In genomic region chr12:48813464-48814312, GRCh38 we compare ENCODE assay signal across 8 cellular contexts. TPM values are rescaled to one million over a fixed set of nuclear protein-coding genes. Genes with fewer than 3 reads are reported as not detected.
DNase-seq lines count a peak whose midpoint lies in the region; ATAC-seq, FAIRE-seq and TF ChIP-seq lines count a peak whose summit lies in the region.

No MANE protein-coding gene starts in this region.

- 0 out of 4 replicates have a peak, but pooled peaks of 1 of the 3 experiments have one; percentile 15 for TF ChIP-seq CTCF in H1 (IDR thresholded peaks at IDR 0.05; ENCODE audit: control extremely low read depth in 1 of 3, insufficient read depth in 1 of 3, low read depth in 1 of 3, low read length in 3 of 3)
- TF ChIP-seq CTCF in nephron progenitor cell (IDR thresholded peaks at IDR 0.05): no peak

- H2BK12ac ChIP-seq in H1 (ENCODE audit: low read depth, low read length): no peak overlapping the region

- H3K9ac ChIP-seq in BLaER1 treated with 17β-estradiol and CSF1 and Interleukin-3, amounts not matched to agents 10 nM and 100 nM: peak overlapping the region; percentile 80 to 90 (median 87)
- no peak overlapping the region; a peak in 1 of 7 replicates for H3K9ac ChIP-seq in H1 (replicated peaks in 1 of 4; ENCODE audit: extremely low read depth in 1 of 4, low read depth in 3 of 4, low read length in 3 of 4)

- H3K27me3 Mint-ChIP-seq in nephron progenitor cell (ENCODE audit: low read depth, poor library complexity): peaks cover 23% of the 10 kb centered on the region

- H4K91ac ChIP-seq in H1 (replicated peaks; ENCODE audit: insufficient read length, low read length): no peak overlapping the region

- CTCF ChIA-PET in H1 (lab: Charles Lee; ENCODE audit: partially characterized antibody): interaction anchor here (0.7 to 12.1 kb wide), 21 partner anchors 9 to 164 kb away, joined by 3 to 121 read pairs (median 8); partner anchors contain the start of genes ADCY6, DDX23 and WNT1

- no peaks in the 10 kb centered on the region for H3K9me3 Mint-ChIP-seq in nephron progenitor cell

- peak in 1 of 2 experiments; percentile 76; a peak in 1 of 3 replicates for TF ChIP-seq EP300 in H1 (IDR thresholded peaks at IDR 0.05; ENCODE audit: borderline replicate concordance in 1 of 2, low read depth in 2 of 2, low read length in 2 of 2)

- no peaks in the 10 kb centered on the region for H3K36me3 Mint-ChIP-seq in nephron progenitor cell (ENCODE audit: low read depth)

- peaks cover 85% of the 10 kb centered on the region for H3K4me1 Mint-ChIP-seq in nephron progenitor cell

- no peak overlapping the region for H2BK120ac ChIP-seq in H1 (replicated peaks; ENCODE audit: low read depth, low read length)

- H2AFZ ChIP-seq in H1 (ENCODE audit: low read length): peak overlapping the region; percentile 31

- no peaks in the 10 kb centered on the region for H3K9me3 ChIP-seq in BLaER1 treated with 17β-estradiol and CSF1 and Interleukin-3, amounts not matched to agents 10 nM and 100 nM (replicated peaks in 1 of 11)
- no peaks in the 10 kb centered on the region for H3K9me3 ChIP-seq in MG63
- no peaks in the 10 kb centered on the region for H3K9me3 ChIP-seq in H1 (ENCODE audit: insufficient read depth in 2 of 2, low read depth in 1 of 2, low read length in 1 of 2)

- peaks cover 28% of the 10 kb centered on the region; the same call in 1 of the 2 replicates for H3K23me2 ChIP-seq in H1 (ENCODE audit: low read depth, low read length)

- no peak overlapping the region for H4K5ac ChIP-seq in H1 (ENCODE audit: insufficient read length, low read depth, low read length)

- ATAC-seq in HG03196 (IDR thresholded peaks at IDR 0.05; ENCODE audit: unreplicated experiment): no peak
- no peak for ATAC-seq in GM21576 (IDR thresholded peaks at IDR 0.05; ENCODE audit: unreplicated experiment)

- FAIRE-seq in H1 (lab: Jason Lieb, UNC): no peak

- no peak overlapping the region for H4K8ac ChIP-seq in H1 (ENCODE audit: extremely low read depth, insufficient read depth, low read length)

- H3K27ac Mint-ChIP-seq in nephron progenitor cell: peak overlapping the region; percentile 75

- H3K27me3 ChIP-seq in BLaER1 treated with 17β-estradiol and CSF1 and Interleukin-3, amounts not matched to agents 10 nM and 100 nM: no peaks in the 10 kb centered on the region
- H3K27me3 ChIP-seq in MG63 (no peaks in the 10 kb centered on the region), H1 (replicated peaks in 1 of 4; ENCODE audit: control insufficient read depth in 3 of 4, extremely low read depth in 1 of 4, insufficient read depth in 3 of 4, low read length in 3 of 4) (peaks cover 17 to 44% (median 36%) of the 10 kb centered on the region in 4 experiments)

- H3K4me2 ChIP-seq in BLaER1 treated with 17β-estradiol and CSF1 and Interleukin-3, amounts not matched to agents 10 nM and 100 nM: peak overlapping the region; percentile 93 to 100 (median 99)
- H3K4me2 ChIP-seq in H1 (ENCODE audit: insufficient read depth in 1 of 2, low read depth in 2 of 2, low read length in 2 of 2): peak overlapping the region; percentile 86 to 96

- H3K79me1 ChIP-seq in H1 (ENCODE audit: low read depth, low read length): no peaks in the 10 kb centered on the region

- no peak overlapping the region for H3K56ac ChIP-seq in H1 (replicated peaks; ENCODE audit: insufficient read length, low read depth, low read length)

- H2BK20ac ChIP-seq in H1 (ENCODE audit: low read length): no peak overlapping the region

- WGBS in H1 (ENCODE audit: extremely low coverage in 1 of 2, insufficient coverage in 1 of 2, insufficient read length in 1 of 2, insufficient replicate concordance in 2 of 2, low coverage in 1 of 2, low lambda C conversion rate in 2 of 2, missing lambda C conversion rate in 1 of 2), 2 experiments: 1% methylated on average over 17 of the region's 21 CpGs; no CpG with 5 or more reads in 1 of the 2 experiments

- peak overlapping the region; percentile 76 to 90 (median 84) for H3K27ac ChIP-seq in BLaER1 treated with 17β-estradiol and CSF1 and Interleukin-3, amounts not matched to agents 10 nM and 100 nM
- H3K27ac ChIP-seq in H1 (ENCODE audit: low read depth, low read length): no peak overlapping the region

- peak overlapping the region; percentile 89 for H3K4me3 Mint-ChIP-seq in nephron progenitor cell

- TF ChIP-seq RAD21 in H1 (IDR thresholded peaks at IDR 0.05 in 1 of 2, conservative IDR thresholded peaks at IDR 0.05 in 1 of 2; ENCODE audit: low read depth in 2 of 2, low read length in 2 of 2): no peak

- H3K79me2 ChIP-seq in H1 (ENCODE audit: control insufficient read depth in 1 of 2, insufficient read depth in 2 of 2, low read length in 2 of 2): no peaks in the 10 kb centered on the region

- no peak overlapping the region for H2AK5ac ChIP-seq in H1 (ENCODE audit: low read depth, low read length)

- peaks cover 0 to 11% (median 0%) of the 10 kb centered on the region in 11 experiments; a peak in 2 of 22 replicates for H4K20me1 ChIP-seq in BLaER1 treated with 17β-estradiol and CSF1 and Interleukin-3, amounts not matched to agents 10 nM and 100 nM
- H4K20me1 ChIP-seq in H1 (replicated peaks in 1 of 2; ENCODE audit: control insufficient read depth in 1 of 2, insufficient read depth in 2 of 2, low read length in 2 of 2): peaks cover 0 to 3% of the 10 kb centered on the region in 2 experiments

- TF ChIP-seq POLR2A in H1 (IDR thresholded peaks at IDR 0.05; ENCODE audit: control extremely low read depth in 1 of 2, low read depth in 2 of 2, low read length in 2 of 2): no peak

- no peaks in the 10 kb centered on the region for H3K36me3 ChIP-seq in BLaER1 treated with 17β-estradiol and CSF1 and Interleukin-3, amounts not matched to agents 10 nM and 100 nM
- H3K36me3 ChIP-seq in MG63 (no peaks in the 10 kb centered on the region), H1 (ENCODE audit: control insufficient read depth in 2 of 4, insufficient read depth in 4 of 4, low read length in 3 of 4) (no peaks in the 10 kb centered on the region)

- DNase-seq in MG63 (no peak), H1 (ENCODE audit: low read depth in 1 of 2, low spot score in 2 of 2) (peak in 1 of 2 experiments; percentile 82), nephron progenitor cell (peak; percentile 39), NCI-H187 (lab: John Stamatoyannopoulos, UW) (no peak), anterior cingulate cortex (lab: John Stamatoyannopoulos, UW) (no peak)

- H2BK5ac ChIP-seq in H1 (ENCODE audit: low read depth, low read length): 0 out of 2 replicates have a peak overlapping the region, but pooled peaks have one; percentile 16

- H3K14ac ChIP-seq in H1 (ENCODE audit: insufficient read length): no peak overlapping the region

- H3K4me3 ChIP-seq in BLaER1 treated with 17β-estradiol and CSF1 and Interleukin-3, amounts not matched to agents 10 nM and 100 nM: peak overlapping the region; percentile 71 to 91 (median 80)
- H3K4me3 ChIP-seq in MG63 (peak overlapping the region; percentile 66), H1 (ENCODE audit: extremely low read depth in 1 of 4, insufficient read depth in 2 of 4, low read depth in 3 of 4, low read length in 4 of 4) (peak overlapping the region; percentile 59 to 94 (median 88))

- H3K4ac ChIP-seq in H1 (replicated peaks; ENCODE audit: insufficient read length, low read depth, low read length): no peak overlapping the region

- POLR2A ChIA-PET in H1 (lab: Charles Lee; ENCODE audit: partially characterized antibody): interaction anchor here (0.6 to 5.5 kb wide), 6 partner anchors 17 to 77 kb away, joined by 3 to 23 read pairs (median 4); partner anchors contain the start of genes ADCY6 and DDX23

- H3K18ac ChIP-seq in H1 (ENCODE audit: extremely low read depth, low read length): peak overlapping the region; percentile 60; the same call in 1 of the 2 replicates

- H3K23ac ChIP-seq in H1 (ENCODE audit: insufficient read length): no peak overlapping the region

- H2BK15ac ChIP-seq in H1 (ENCODE audit: low read length): no peak overlapping the region

- peaks cover 33 to 46% (median 40%) of the 10 kb centered on the region in 10 experiments for H3K4me1 ChIP-seq in BLaER1 treated with 17β-estradiol and CSF1 and Interleukin-3, amounts not matched to agents 10 nM and 100 nM
- H3K4me1 ChIP-seq in H1 (replicated peaks in 1 of 4; ENCODE audit: control insufficient read depth in 3 of 4, insufficient read depth in 4 of 4, low read length in 3 of 4): peaks cover 0 to 21% (median 14%) of the 10 kb centered on the region in 4 experiments; a peak in 6 of 7 replicates

RNA-seq across cellular contexts. Expression of gene CACNB3, which starts 4.6 kb away (rescaled TPM):
- 13.9 and 19.0 TPM in 2 replicates for total RNA-seq in MG63 (2014; rRNA removed; shearing (Covaris generic); ENCODE audit: low replicate concordance)
- total RNA-seq in H1 (2021; fragmentation: NEBNext Ultra II Directional; extraction: Animal tissue kit (Norgen Biotek cat#: 25700)): 12.5 and 16.9 TPM in 2 replicates
- polyA plus RNA-seq in H1 (2011; rRNA removed): 16.0 and 18.4 TPM in 2 replicates
- 13.3 TPM for polyA plus RNA-seq in H1 (2011; cell fraction: cytosol; rRNA removed)
- polyA plus RNA-seq in H1 (2011; cell fraction: nucleus; rRNA removed): 37.4 TPM
- polyA plus RNA-seq in H1 (2012, experiment 1 of 2): 25.2 to 35.8 TPM (median 28.9 TPM) in 4 replicates
- 18.3 TPM for polyA plus RNA-seq in H1 (2012, experiment 2 of 2)
- 4.6 TPM for polyA plus RNA-seq in H1 (2013, experiment 1 of 2)
- polyA plus RNA-seq in H1 (2013, experiment 2 of 2): 4.8 TPM
- 14.3 TPM in 2 replicates for polyA minus RNA-seq in H1 (2011; rRNA and poly(A)+ RNA removed)
- 14.3 TPM for polyA minus RNA-seq in H1 (2011; cell fraction: cytosol; rRNA and poly(A)+ RNA removed)
- polyA minus RNA-seq in H1 (2011; cell fraction: nucleus; rRNA and poly(A)+ RNA removed): 15.2 TPM

RNA-seq across cellular contexts. Expression of gene ADCY6, which starts 24.8 kb away (rescaled TPM):
- 30.4 and 40.0 TPM in 2 replicates for total RNA-seq in MG63 (2014; rRNA removed; shearing (Covaris generic); ENCODE audit: low replicate concordance)
- 11.7 and 15.6 TPM in 2 replicates for total RNA-seq in H1 (2021; fragmentation: NEBNext Ultra II Directional; extraction: Animal tissue kit (Norgen Biotek cat#: 25700))
- 17.5 and 19.7 TPM in 2 replicates for polyA plus RNA-seq in H1 (2011; rRNA removed)
- 18.4 TPM for polyA plus RNA-seq in H1 (2011; cell fraction: cytosol; rRNA removed)
- 67.7 TPM for polyA plus RNA-seq in H1 (2011; cell fraction: nucleus; rRNA removed)
- 22.5 to 29.5 TPM (median 23.8 TPM) in 4 replicates for polyA plus RNA-seq in H1 (2012, experiment 1 of 2)
- polyA plus RNA-seq in H1 (2012, experiment 2 of 2): 11.3 TPM
- 7.3 TPM for polyA plus RNA-seq in H1 (2013, experiment 1 of 2)
- 6.8 TPM for polyA plus RNA-seq in H1 (2013, experiment 2 of 2)
- 26.3 and 30.4 TPM in 2 replicates for polyA minus RNA-seq in H1 (2011; rRNA and poly(A)+ RNA removed)
- 20.8 TPM for polyA minus RNA-seq in H1 (2011; cell fraction: cytosol; rRNA and poly(A)+ RNA removed)
- polyA minus RNA-seq in H1 (2011; cell fraction: nucleus; rRNA and poly(A)+ RNA removed): 24.3 TPM

RNA-seq across cellular contexts. Expression of gene DDX23, which starts 38.3 kb away (rescaled TPM):
- 76.0 and 85.0 TPM in 2 replicates for total RNA-seq in MG63 (2014; rRNA removed; shearing (Covaris generic); ENCODE audit: low replicate concordance)
- total RNA-seq in H1 (2021; fragmentation: NEBNext Ultra II Directional; extraction: Animal tissue kit (Norgen Biotek cat#: 25700)): 98.1 and 107 TPM in 2 replicates
- polyA plus RNA-seq in H1 (2011; rRNA removed): 43.4 and 43.5 TPM in 2 replicates
- polyA plus RNA-seq in H1 (2011; cell fraction: cytosol; rRNA removed): 68.7 TPM
- polyA plus RNA-seq in H1 (2011; cell fraction: nucleus; rRNA removed): 122 TPM
- polyA plus RNA-seq in H1 (2012, experiment 1 of 2): 98.3 to 156 TPM (median 103 TPM) in 4 replicates
- 30.8 TPM for polyA plus RNA-seq in H1 (2012, experiment 2 of 2)
- 67.8 TPM for polyA plus RNA-seq in H1 (2013, experiment 1 of 2)
- polyA plus RNA-seq in H1 (2013, experiment 2 of 2): 65.2 TPM
- 57.7 and 58.0 TPM in 2 replicates for polyA minus RNA-seq in H1 (2011; rRNA and poly(A)+ RNA removed)
- polyA minus RNA-seq in H1 (2011; cell fraction: cytosol; rRNA and poly(A)+ RNA removed): 26.0 TPM
- 48.6 TPM for polyA minus RNA-seq in H1 (2011; cell fraction: nucleus; rRNA and poly(A)+ RNA removed)

RNA-seq across cellular contexts. Expression of gene RND1, which starts 52.0 kb away (rescaled TPM):
- total RNA-seq in MG63 (2014; rRNA removed; shearing (Covaris generic); ENCODE audit: low replicate concordance): 0.12 TPM in 1 of 2 replicates, not detected in the other
- 15.8 and 16.2 TPM in 2 replicates for total RNA-seq in H1 (2021; fragmentation: NEBNext Ultra II Directional; extraction: Animal tissue kit (Norgen Biotek cat#: 25700))
- polyA plus RNA-seq in H1 (2011; rRNA removed): 17.1 and 17.8 TPM in 2 replicates
- 27.5 TPM for polyA plus RNA-seq in H1 (2011; cell fraction: cytosol; rRNA removed)
- polyA plus RNA-seq in H1 (2011; cell fraction: nucleus; rRNA removed): 31.4 TPM
- polyA plus RNA-seq in H1 (2012, experiment 1 of 2): 21.5 to 28.9 TPM (median 24.5 TPM) in 4 replicates
- polyA plus RNA-seq in H1 (2012, experiment 2 of 2): 20.6 TPM
- 3.1 TPM for polyA plus RNA-seq in H1 (2013, experiment 1 of 2)
- 3.2 TPM for polyA plus RNA-seq in H1 (2013, experiment 2 of 2)
- 30.9 and 33.3 TPM in 2 replicates for polyA minus RNA-seq in H1 (2011; rRNA and poly(A)+ RNA removed)
- polyA minus RNA-seq in H1 (2011; cell fraction: cytosol; rRNA and poly(A)+ RNA removed): 14.7 TPM
- polyA minus RNA-seq in H1 (2011; cell fraction: nucleus; rRNA and poly(A)+ RNA removed): 44.2 TPM

Comparison
In these comparisons a context has a peak if more than half of its experiments do, and no peak if none do; other contexts are left out.
1. H3K9ac ChIP-seq: peak in BLaER1 treated with 17β-estradiol and CSF1 and Interleukin-3, amounts not matched to agents 10 nM and 100 nM (11 of 11); none in H1 (0 of 4).
2. Peak in every context shown above with its lines, with median percentiles within 50 percentile points of each other: H3K4me3 ChIP-seq.